26 cellular contexts compared by ENCODE assay signal in genomic region chr5:133253661-133254060, GRCh38.
"Had no signal": no experiment of that assay in that cellular context is flagged by ENCODE, and none has a peak within 500 bp of the region (broad histone marks: within the 10 kb centered on the region; RNA-seq: fewer than 3 reads in every experiment).

No MANE protein-coding gene starts in this region.

- H3K27ac ChIP-seq: left lung, pancreas, prostate gland, spleen, tibial nerve, upper lobe of left lung had no signal

- H3K36me3 ChIP-seq: left lung, pancreas, prostate gland, spleen, tibial nerve, upper lobe of left lung had no signal

- H3K4me1 ChIP-seq: left lung, pancreas, prostate gland, spleen, tibial nerve, upper lobe of left lung had no signal

- H3K9me3 ChIP-seq: left lung, pancreas, prostate gland, spleen, tibial nerve, upper lobe of left lung had no signal

- H3K4me3 ChIP-seq: left lung, lung, pancreas, prostate gland, spleen, tibial nerve, upper lobe of left lung had no signal

- H3K36me3 Mint-ChIP-seq: immature natural killer cell; mesothelial cell of epicardium; naive thymus-derived CD4-positive, alpha-beta T cell; natural killer cell treated with Interleukin-12 subunit alpha and Interleukin-12 subunit beta and Interleukin-15 and Interleukin-18, amount 100 ng/mL, for 72 hours; stimulated activated memory B cell treated with anti-CD40 and anti-IgM and Interleukin-4, amounts not matched to agents 10 μg/mL and 1 μg/mL and 100 μg/mL, for 72 hours had no signal

- H3K27me3 Mint-ChIP-seq: stimulated activated naive CD8-positive, alpha-beta T cell treated with anti-CD3 and anti-CD28 coated beads, Interleukin-15, amount 100 ng/mL, for 72 hours had no signal

- H3K27ac Mint-ChIP-seq: immature natural killer cell; mesothelial cell of epicardium; natural killer cell treated with Interleukin-12 subunit alpha and Interleukin-12 subunit beta and Interleukin-15 and Interleukin-18, amount 100 ng/mL, for 72 hours; stimulated activated memory B cell treated with anti-CD40 and anti-IgM and Interleukin-4, amounts not matched to agents 10 μg/mL and 1 μg/mL and 100 μg/mL, for 72 hours; stimulated activated naive CD8-positive, alpha-beta T cell treated with anti-CD3 and anti-CD28 coated beads, Interleukin-15, amount 100 ng/mL, for 72 hours had no signal

- ATAC-seq: left colon; left lung; naive thymus-derived CD4-positive, alpha-beta T cell; natural killer cell treated with Interleukin-12 subunit alpha and Interleukin-12 subunit beta and Interleukin-15 and Interleukin-18, amount 100 ng/mL, for 72 hours; pancreas; right cardiac atrium; sciatic nerve; stimulated activated memory B cell treated with anti-CD40 and anti-IgM and Interleukin-4, amounts not matched to agents 10 μg/mL and 1 μg/mL and 100 μg/mL, for 72 hours; stimulated activated naive CD8-positive, alpha-beta T cell treated with anti-CD3 and anti-CD28 coated beads, Interleukin-15, amount 100 ng/mL, for 72 hours had no signal

- H3K27me3 ChIP-seq: left lung, pancreas, spleen, tibial nerve, upper lobe of left lung had no signal

- FAIRE-seq: islet of Langerhans, kidney, pancreas, small intestine had no signal

- H3K9me3 Mint-ChIP-seq: immature natural killer cell; mesothelial cell of epicardium; natural killer cell treated with Interleukin-12 subunit alpha and Interleukin-12 subunit beta and Interleukin-15 and Interleukin-18, amount 100 ng/mL, for 72 hours; stimulated activated memory B cell treated with anti-CD40 and anti-IgM and Interleukin-4, amounts not matched to agents 10 μg/mL and 1 μg/mL and 100 μg/mL, for 72 hours; stimulated activated naive CD8-positive, alpha-beta T cell treated with anti-CD3 and anti-CD28 coated beads, Interleukin-15, amount 100 ng/mL, for 72 hours had no signal

- H3K4me3 Mint-ChIP-seq: immature natural killer cell; mesothelial cell of epicardium; naive thymus-derived CD4-positive, alpha-beta T cell; natural killer cell treated with Interleukin-12 subunit alpha and Interleukin-12 subunit beta and Interleukin-15 and Interleukin-18, amount 100 ng/mL, for 72 hours; stimulated activated memory B cell treated with anti-CD40 and anti-IgM and Interleukin-4, amounts not matched to agents 10 μg/mL and 1 μg/mL and 100 μg/mL, for 72 hours; stimulated activated naive CD8-positive, alpha-beta T cell treated with anti-CD3 and anti-CD28 coated beads, Interleukin-15, amount 100 ng/mL, for 72 hours had no signal

- DNase-seq: hypothalamus; immature natural killer cell; kidney; left colon; mesendoderm; naive thymus-derived CD4-positive, alpha-beta T cell; nucleus accumbens; pancreas; retina; right cardiac atrium; small intestine; spleen; stimulated activated CD4-positive, alpha-beta T cell treated with anti-CD3 and anti-CD28 coated beads, Interleukin-4, amount 100 ng/mL, for 24 hours; stimulated activated naive CD4-positive, alpha-beta T cell treated with Interleukin-2 at 50 U/mL for 16 hours; stimulated activated naive CD8-positive, alpha-beta T cell treated with anti-CD3 and anti-CD28 coated beads, Interleukin-15, amount 100 ng/mL, for 72 hours; substantia nigra; upper lobe of left lung had no signal

- H3K4me1 Mint-ChIP-seq: immature natural killer cell had no signal
